In genomic region chr5:179610109-179610902, GRCh38 we compare ENCODE assay signal across 13 cellular contexts. TPM values are rescaled to one million over a fixed set of nuclear protein-coding genes. Genes with fewer than 3 reads are reported as not detected.
DNase-seq lines count a peak whose midpoint lies in the region; ATAC-seq and TF ChIP-seq lines count a peak whose summit lies in the region.
"Had no signal": no experiment of that assay in that cellular context is flagged by ENCODE, and none has a peak within 500 bp of the region (broad histone marks: within the 10 kb centered on the region; RNA-seq: fewer than 3 reads in every experiment).

No MANE protein-coding gene starts in this region.

- DNase-seq in activated CD4-positive, alpha-beta T cell treated with anti-CD3 and anti-CD28 coated beads for 36 hours = no peak
- no peak for DNase-seq in activated CD4-positive, alpha-beta T cell treated with anti-CD3 and anti-CD28 coated beads, Interleukin-2, amount 50 U/mL, for 4 hours
- DNase-seq in WTC11 (ENCODE audit: low spot score) (peak; percentile 9), left ventricle myocardium superior (peak; percentile 57), stomach (no peak), H4 (ENCODE audit: low spot score) (no peak)
- DNase-seq: NCI-H1930, PC-3 had no signal

- ATAC-seq in activated CD4-positive, alpha-beta T cell treated with anti-CD3 and anti-CD28 coated beads for 36 hours = no peak
- ATAC-seq in WTC11 (peak; percentile 1; the same call in 1 of the 2 replicates), left ventricle myocardium superior (peak; percentile 28), GM18868 (IDR thresholded peaks at IDR 0.05; ENCODE audit: unreplicated experiment) (no peak), GM19328 (IDR thresholded peaks at IDR 0.05; ENCODE audit: unreplicated experiment) (no peak)
- ATAC-seq: PC-3 had no signal

- no peak for TF ChIP-seq POLR2A in stomach (IDR thresholded peaks at IDR 0.05)

- H3K4me3 ChIP-seq in stomach = peak overlapping the region in 1 of 4 donors; percentile 3
- H3K4me3 ChIP-seq: pancreas had no signal

- H3K27me3 ChIP-seq in stomach = no peaks in the 10 kb centered on the region
- H3K27me3 ChIP-seq: pancreas had no signal

- TF ChIP-seq CTCF in WTC11 (IDR thresholded peaks at IDR 0.05) (no peak), stomach (IDR thresholded peaks at IDR 0.05) (no peak)

- no peaks in the 10 kb centered on the region for H3K9me3 ChIP-seq in stomach
- H3K9me3 ChIP-seq: pancreas had no signal

- TF ChIP-seq EP300 in stomach (IDR thresholded peaks at IDR 0.05) = no peak

- H3K4me3 Mint-ChIP-seq in activated CD4-positive, alpha-beta T cell treated with anti-CD3 and anti-CD28 coated beads for 36 hours = no peak overlapping the region
- H3K4me3 Mint-ChIP-seq in WTC11 = no peak overlapping the region
- H3K4me3 Mint-ChIP-seq: dendritic cell treated with granulocyte-macrophage colony-stimulating factor and Interleukin-4, amounts not matched to agents 40 ng/mL and 50 ng/mL, for 4 days had no signal

- CTCF ChIA-PET in activated CD4-positive, alpha-beta T cell treated with anti-CD3 and anti-CD28 coated beads for 36 hours (lab: Charles Lee) = no interaction called here
- CTCF ChIA-PET in WTC11 (lab: Charles Lee) = interaction anchor here (0.8 to 1.9 kb wide), 2 partner anchors 58 to 69 kb away, joined by 3 to 8 read pairs; no protein-coding TSS in a partner anchor

- H3K4me1 ChIP-seq in stomach = peaks cover 3 to 94% (median 52%) of the 10 kb centered on the region in 4 donors

- peaks cover 50% of the 10 kb centered on the region for H3K4me1 Mint-ChIP-seq in activated CD4-positive, alpha-beta T cell treated with anti-CD3 and anti-CD28 coated beads for 36 hours
- H3K4me1 Mint-ChIP-seq in WTC11 = peaks cover 7% of the 10 kb centered on the region; the same call in 1 of the 2 replicates

- WGBS in stomach, 5 donors = 63 to 74% (median 68%) methylated on average over 22 to 23 of the region's 23 CpGs

- H3K27me3 Mint-ChIP-seq in activated CD4-positive, alpha-beta T cell treated with anti-CD3 and anti-CD28 coated beads for 36 hours = no peaks in the 10 kb centered on the region
- no peaks in the 10 kb centered on the region for H3K27me3 Mint-ChIP-seq in WTC11 (ENCODE audit: low read depth)
- H3K27me3 Mint-ChIP-seq: dendritic cell treated with granulocyte-macrophage colony-stimulating factor and Interleukin-4, amounts not matched to agents 40 ng/mL and 50 ng/mL, for 4 days had no signal

- POLR2A ChIA-PET in activated CD4-positive, alpha-beta T cell treated with anti-CD3 and anti-CD28 coated beads for 36 hours (lab: Charles Lee) = interaction anchor here (5.8 kb wide), 1 partner anchor 12 kb away, joined by 59 read pairs; the partner anchor contains the start of gene HNRNPH1
- POLR2A ChIA-PET in WTC11 (lab: Charles Lee) = interaction anchor here (1.1 to 4.1 kb wide), 2 partner anchors 13 kb away, joined by 5 to 31 read pairs; partner anchors contain the start of gene HNRNPH1

- H3K27ac ChIP-seq in stomach = peak overlapping the region in 3 of 5 donors; percentile 13 to 44 (median 41)
- H3K27ac ChIP-seq: HL-60, pancreas had no signal

- H3K27ac Mint-ChIP-seq in activated CD4-positive, alpha-beta T cell treated with anti-CD3 and anti-CD28 coated beads for 36 hours = peak overlapping the region; percentile 51
- H3K27ac Mint-ChIP-seq in WTC11 = peak overlapping the region; percentile 67
- H3K27ac Mint-ChIP-seq: dendritic cell treated with granulocyte-macrophage colony-stimulating factor and Interleukin-4, amounts not matched to agents 40 ng/mL and 50 ng/mL, for 4 days had no signal

- peaks cover 57% of the 10 kb centered on the region for H3K36me3 Mint-ChIP-seq in activated CD4-positive, alpha-beta T cell treated with anti-CD3 and anti-CD28 coated beads for 36 hours (ENCODE audit: low read depth)
- H3K36me3 Mint-ChIP-seq in WTC11 = peaks cover 68% of the 10 kb centered on the region

- peaks cover 57 to 100% (median 99%) of the 10 kb centered on the region in 4 donors for H3K36me3 ChIP-seq in stomach

- intact Hi-C loops in activated CD4-positive, alpha-beta T cell treated with anti-CD3 and anti-CD28 coated beads for 36 hours (cut with DNase I, micrococcal nuclease) = loop anchor here in 1 of 2 experiments (2.0 kb wide), 1 partner anchor 14 kb away; no protein-coding TSS in a partner anchor
- intact Hi-C loops in left ventricle myocardium superior (cut with micrococcal nuclease) (no loop called here), stomach (cut with DNase I; ENCODE audit: low total_unique reads) (no loop called here)

- no peaks in the 10 kb centered on the region for H3K9me3 Mint-ChIP-seq in activated CD4-positive, alpha-beta T cell treated with anti-CD3 and anti-CD28 coated beads for 36 hours (ENCODE audit: low read depth)
- H3K9me3 Mint-ChIP-seq in WTC11 = no peaks in the 10 kb centered on the region
- H3K9me3 Mint-ChIP-seq: dendritic cell treated with granulocyte-macrophage colony-stimulating factor and Interleukin-4, amounts not matched to agents 40 ng/mL and 50 ng/mL, for 4 days had no signal

TF ChIP-seq in WTC11, 78 proteins besides CTCF, POLR2A, EP300 and RAD21:
- no peak for TF ChIP-seq USF1 (CRISPR knock-in tag; IDR thresholded peaks at IDR 0.05)
- peak; percentile 51; the same call in 1 of the 2 replicates for TF ChIP-seq AR (CRISPR knock-in tag; IDR thresholded peaks at IDR 0.05)
- 0 out of 2 replicates have a peak, but pooled peaks have one; percentile 28 for TF ChIP-seq ERG (CRISPR knock-in tag; IDR thresholded peaks at IDR 0.05)
- no peak for TF ChIP-seq JAZF1 (CRISPR knock-in tag; IDR thresholded peaks at IDR 0.05)
- 0 out of 2 replicates have a peak, but pooled peaks have one; percentile 20 for TF ChIP-seq FOXP1 (CRISPR knock-in tag; IDR thresholded peaks at IDR 0.05; ENCODE audit: borderline replicate concordance)

RNA-seq across cellular contexts. Expression of gene HNRNPH1, which starts 13.2 kb away (rescaled TPM):
- 100 to 1,000 TPM; 634 to 659 TPM for total RNA-seq in activated CD4-positive, alpha-beta T cell treated with anti-CD3 and anti-CD28 coated beads for 36 hours
- total RNA-seq in WTC11 (2021) = 671 to 865 TPM (median 709 TPM) in 3 replicates
- 230 TPM for total RNA-seq in left ventricle myocardium superior
- total RNA-seq in stomach = 1,000 to 10,000 TPM in 1 of 5 donors, 100 to 1,000 TPM in 4; 468 to 1,215 (median 732) TPM
- polyA plus RNA-seq in stomach = 100 to 1,000 TPM in 2 of 3 donors, 10 to 100 TPM in 1; 87.5 to 193 (median 106) TPM
- total RNA-seq in H4 (2014; rRNA removed; shearing (Covaris generic)) = 417 and 435 TPM in 2 replicates

RNA-seq across cellular contexts. Expression of gene RUFY1, which starts 60.0 kb away (rescaled TPM):
- total RNA-seq in activated CD4-positive, alpha-beta T cell treated with anti-CD3 and anti-CD28 coated beads for 36 hours = 10 to 100 TPM; 29.6 to 33.8 TPM
- total RNA-seq in WTC11 (2021) = 32.3 to 34.0 TPM (median 32.7 TPM) in 3 replicates
- total RNA-seq in left ventricle myocardium superior = 24.5 TPM
- 100 to 1,000 TPM in 2 of 5 donors, 10 to 100 TPM in 3; 36.7 to 128 (median 55.6) TPM for total RNA-seq in stomach
- 10 to 100 TPM; 26.0 to 31.7 (median 30.7) TPM for polyA plus RNA-seq in stomach
- 43.3 and 53.2 TPM in 2 replicates for total RNA-seq in H4 (2014; rRNA removed; shearing (Covaris generic))

Comparison
In these comparisons a context has a peak if more than half of its experiments do, and no peak if none do; other contexts are left out.
1. ATAC-seq: peak in WTC11 (single experiment) and left ventricle myocardium superior (single experiment); none in activated CD4-positive, alpha-beta T cell treated with anti-CD3 and anti-CD28 coated beads for 36 hours (single experiment), GM18868 (single experiment) and GM19328 (single experiment).
2. DNase-seq: peak in WTC11 (single experiment) and left ventricle myocardium superior (single experiment); none in activated CD4-positive, alpha-beta T cell treated with anti-CD3 and anti-CD28 coated beads for 36 hours (single experiment), activated CD4-positive, alpha-beta T cell treated with anti-CD3 and anti-CD28 coated beads, Interleukin-2, amount 50 U/mL, for 4 hours (0 of 2), stomach (single experiment) and H4 (single experiment).